Comparison of ENCODE assay signal across 7 cellular contexts in genomic region chr9:71898756-71899155, GRCh38. TPM values are rescaled to one million over a fixed set of nuclear protein-coding genes. Genes with fewer than 3 reads are reported as not detected.
A peak's percentile ranks its signal among the peaks of the same experiment; 100 is the strongest.
DNase-seq lines count a peak whose midpoint lies in the region; ATAC-seq and TF ChIP-seq lines count a peak whose summit lies in the region.
"Not testable (repeated sequence)": the region's sequence is repeated elsewhere in the genome, so short reads cannot be mapped to it uniquely, and the experiment has no call there.

No MANE protein-coding gene starts in this region.

- not testable (repeated sequence) for TF ChIP-seq CTCF in OCI-LY7 (conservative IDR thresholded peaks at IDR 0.05; ENCODE audit: low read length); chondrocyte (IDR thresholded peaks at IDR 0.05); natural killer cell (IDR thresholded peaks at IDR 0.05)

- CTCF ChIA-PET in CD8-positive, alpha-beta memory T cell (lab: Charles Lee) = interaction anchor here (0.7 kb wide), 1 partner anchor 26 kb away, joined by 3 read pairs; no protein-coding TSS in a partner anchor
- CTCF ChIA-PET in OCI-LY7 (lab: Charles Lee; ENCODE audit: unreplicated experiment) = interaction anchor here (0.6 to 0.7 kb wide), 2 partner anchors 116 to 1232 kb away, joined by 3 read pairs; no protein-coding TSS in a partner anchor
- CTCF ChIA-PET in activated CD4-positive, alpha-beta T cell treated with anti-CD3 and anti-CD28 coated beads, Interleukin-2, amount 10 ng/mL, durations not matched to agents 7 days and 5 days (lab: Charles Lee) = interaction anchor here (0.6 to 3.9 kb wide), 5 partner anchors 8 to 80 kb away, joined by 3 to 11 read pairs (median 4); no protein-coding TSS in a partner anchor

- H3K4me1 Mint-ChIP-seq in CD8-positive, alpha-beta memory T cell = peaks cover 74 to 95% (median 88%) of the 10 kb centered on the region in 3 donors
- peaks cover 86% of the 10 kb centered on the region for H3K4me1 Mint-ChIP-seq in activated CD4-positive, alpha-beta T cell treated with anti-CD3 and anti-CD28 coated beads, Interleukin-2, amount 10 ng/mL, durations not matched to agents 7 days and 5 days
- H3K4me1 Mint-ChIP-seq in activated T-helper 2 cell treated with anti-CD3 and anti-CD28 coated beads, Interferon-gamma antibody, Interleukin-2, Interleukin-4, amounts not matched to agents 10 μg/mL and 5 μg/mL and 100 μg/mL, durations not matched to agents 14 hours and 24 hours and 36 hours (ENCODE audit: low read depth) = peaks cover 76% of the 10 kb centered on the region
- H3K4me1 Mint-ChIP-seq in chondrocyte (ENCODE audit: low read depth) (peaks cover 59% of the 10 kb centered on the region), natural killer cell (peaks cover 80 to 83% of the 10 kb centered on the region in 2 donors)

- POLR2A ChIA-PET in CD8-positive, alpha-beta memory T cell (lab: Charles Lee) = interaction anchor here (1.1 kb wide), 1 partner anchor 13 kb away, joined by 3 read pairs; the partner anchor contains the start of genes ABHD17B and C9orf85
- POLR2A ChIA-PET in OCI-LY7 (lab: Charles Lee) = interaction anchor here (0.6 to 7.0 kb wide), 11 partner anchors 9 to 246 kb away, joined by 3 to 99 read pairs (median 4); partner anchors contain the start of genes ABHD17B and C9orf85
- POLR2A ChIA-PET in activated CD4-positive, alpha-beta T cell treated with anti-CD3 and anti-CD28 coated beads, Interleukin-2, amount 10 ng/mL, durations not matched to agents 7 days and 5 days (lab: Charles Lee) = interaction anchor here (0.6 kb wide), 1 partner anchor 24 kb away, joined by 5 read pairs; no protein-coding TSS in a partner anchor

- H3K27me3 Mint-ChIP-seq in CD8-positive, alpha-beta memory T cell; activated CD4-positive, alpha-beta T cell treated with anti-CD3 and anti-CD28 coated beads, Interleukin-2, amount 10 ng/mL, durations not matched to agents 7 days and 5 days; activated T-helper 2 cell treated with anti-CD3 and anti-CD28 coated beads, Interferon-gamma antibody, Interleukin-2, Interleukin-4, amounts not matched to agents 10 μg/mL and 5 μg/mL and 100 μg/mL, durations not matched to agents 14 hours and 24 hours and 36 hours (ENCODE audit: low read depth); chondrocyte (ENCODE audit: low read depth); natural killer cell (ENCODE audit: low read depth in 2 of 2): not testable (repeated sequence)

- H3K36me3 ChIP-seq in CD8-positive, alpha-beta memory T cell (ENCODE audit: insufficient read depth, low read length); OCI-LY7 (ENCODE audit: insufficient read depth, low read length): not testable (repeated sequence)

- not testable (repeated sequence) for ATAC-seq in natural killer cell

- not testable (repeated sequence) for BruUV-seq in OCI-LY7 (replicated peaks; lab: Mats Ljungman, UMichigan)

- H3K27ac Mint-ChIP-seq in CD8-positive, alpha-beta memory T cell = peak overlapping the region in 5 of 8 donors; percentile 27 to 70 (median 64)
- H3K27ac Mint-ChIP-seq in activated CD4-positive, alpha-beta T cell treated with anti-CD3 and anti-CD28 coated beads, Interleukin-2, amount 10 ng/mL, durations not matched to agents 7 days and 5 days = peak overlapping the region; percentile 86
- peak overlapping the region; percentile 65 for H3K27ac Mint-ChIP-seq in activated T-helper 2 cell treated with anti-CD3 and anti-CD28 coated beads, Interferon-gamma antibody, Interleukin-2, Interleukin-4, amounts not matched to agents 10 μg/mL and 5 μg/mL and 100 μg/mL, durations not matched to agents 14 hours and 24 hours and 36 hours
- peak overlapping the region; percentile 45 for H3K27ac Mint-ChIP-seq in chondrocyte (ENCODE audit: unreplicated experiment)
- peak overlapping the region; percentile 87 to 97 for H3K27ac Mint-ChIP-seq in natural killer cell

- H3K27me3 ChIP-seq in CD8-positive, alpha-beta memory T cell (ENCODE audit: insufficient read depth, low read length, poor library complexity, severe bottlenecking) = not testable (repeated sequence)

- H3K4me1 ChIP-seq in CD8-positive, alpha-beta memory T cell (ENCODE audit: insufficient read depth, low read length) = peaks cover 52% of the 10 kb centered on the region
- H3K4me1 ChIP-seq in OCI-LY7 (ENCODE audit: insufficient read depth, low read length, poor library complexity, severe bottlenecking) = peaks cover 91% of the 10 kb centered on the region

- peaks cover 99% of the 10 kb centered on the region for H3K79me2 ChIP-seq in OCI-LY7 (ENCODE audit: insufficient read depth, low read depth, low read length)

- H2AFZ ChIP-seq in OCI-LY7 (ENCODE audit: low read length) = not testable (repeated sequence)

- H3K4me3 ChIP-seq in CD8-positive, alpha-beta memory T cell (ENCODE audit: low read length) = not testable (repeated sequence)
- peak overlapping the region; percentile 57 for H3K4me3 ChIP-seq in Jurkat, Clone E6-1 (ENCODE audit: low read length)
- H3K4me3 ChIP-seq in OCI-LY7 (ENCODE audit: low read depth, low read length, poor library complexity, severe bottlenecking) = peak overlapping the region; percentile 64

- H3K27ac ChIP-seq in CD8-positive, alpha-beta memory T cell (ENCODE audit: low read depth, low read length) = not testable (repeated sequence)
- H3K27ac ChIP-seq in OCI-LY7 (ENCODE audit: low read depth, low read length, poor library complexity, severe bottlenecking) = peak overlapping the region; percentile 99

- H3K9me2 ChIP-seq in OCI-LY7 (ENCODE audit: insufficient read depth, low read length) = not testable (repeated sequence)

- H3K36me3 Mint-ChIP-seq in CD8-positive, alpha-beta memory T cell; chondrocyte (ENCODE audit: low read depth); natural killer cell: not testable (repeated sequence)
- H3K36me3 Mint-ChIP-seq in activated CD4-positive, alpha-beta T cell treated with anti-CD3 and anti-CD28 coated beads, Interleukin-2, amount 10 ng/mL, durations not matched to agents 7 days and 5 days (ENCODE audit: low read depth) = peaks cover 30% of the 10 kb centered on the region
- H3K36me3 Mint-ChIP-seq in activated T-helper 2 cell treated with anti-CD3 and anti-CD28 coated beads, Interferon-gamma antibody, Interleukin-2, Interleukin-4, amounts not matched to agents 10 μg/mL and 5 μg/mL and 100 μg/mL, durations not matched to agents 14 hours and 24 hours and 36 hours (ENCODE audit: low read depth) = peaks cover 20% of the 10 kb centered on the region

- peak overlapping the region in 6 of 7 donors; percentile 13 to 65 (median 39) for H3K4me3 Mint-ChIP-seq in CD8-positive, alpha-beta memory T cell
- not testable (repeated sequence) for H3K4me3 Mint-ChIP-seq in activated CD4-positive, alpha-beta T cell treated with anti-CD3 and anti-CD28 coated beads, Interleukin-2, amount 10 ng/mL, durations not matched to agents 7 days and 5 days; activated T-helper 2 cell treated with anti-CD3 and anti-CD28 coated beads, Interferon-gamma antibody, Interleukin-2, Interleukin-4, amounts not matched to agents 10 μg/mL and 5 μg/mL and 100 μg/mL, durations not matched to agents 14 hours and 24 hours and 36 hours (ENCODE audit: low read depth); chondrocyte (ENCODE audit: unreplicated experiment)
- H3K4me3 Mint-ChIP-seq in natural killer cell = peak overlapping the region; percentile 22

- H3K9me3 Mint-ChIP-seq in CD8-positive, alpha-beta memory T cell; activated CD4-positive, alpha-beta T cell treated with anti-CD3 and anti-CD28 coated beads, Interleukin-2, amount 10 ng/mL, durations not matched to agents 7 days and 5 days; activated T-helper 2 cell treated with anti-CD3 and anti-CD28 coated beads, Interferon-gamma antibody, Interleukin-2, Interleukin-4, amounts not matched to agents 10 μg/mL and 5 μg/mL and 100 μg/mL, durations not matched to agents 14 hours and 24 hours and 36 hours; chondrocyte (ENCODE audit: low read depth); natural killer cell: not testable (repeated sequence)

- not testable (repeated sequence) for DNase-seq in CD8-positive, alpha-beta memory T cell; Jurkat, Clone E6-1 (ENCODE audit: low read depth, low spot score); activated CD4-positive, alpha-beta T cell treated with anti-CD3 and anti-CD28 coated beads, Interleukin-2, amount 10 ng/mL, durations not matched to agents 7 days and 5 days; activated T-helper 2 cell treated with anti-CD3 and anti-CD28 coated beads, Interferon-gamma antibody, Interleukin-2, Interleukin-4, amounts not matched to agents 10 μg/mL and 5 μg/mL and 100 μg/mL, durations not matched to agents 14 hours and 24 hours and 36 hours (ENCODE audit: low spot score); chondrocyte (ENCODE audit: low spot score); natural killer cell
- DNase-seq in OCI-LY7 (ENCODE audit: low spot score) = peak; percentile 33

- not testable (repeated sequence) for H4K20me1 ChIP-seq in OCI-LY7 (ENCODE audit: insufficient read depth, low read length)

- H3K9me3 ChIP-seq in CD8-positive, alpha-beta memory T cell (ENCODE audit: low read length); OCI-LY7 (ENCODE audit: low read length): not testable (repeated sequence)

- intact Hi-C loops in OCI-LY7 (cut with micrococcal nuclease; ENCODE audit: unreplicated experiment) = loop anchor here (5.0 kb wide), 1 partner anchor 101 kb away; no protein-coding TSS in a partner anchor
- intact Hi-C loops in activated T-helper 2 cell treated with anti-CD3 and anti-CD28 coated beads, Interferon-gamma antibody, Interleukin-2, Interleukin-4, amounts not matched to agents 10 μg/mL and 5 μg/mL and 100 μg/mL, durations not matched to agents 14 hours and 24 hours and 36 hours (cut with micrococcal nuclease) = loop anchor here (5.0 to 10.0 kb wide), 4 partner anchors 76 to 1486 kb away; partner anchors contain the start of genes ANXA1 and KLF9
- intact Hi-C loops in natural killer cell (cut with micrococcal nuclease) = loop anchor here (5.0 kb wide), 1 partner anchor 116 kb away; no protein-coding TSS in a partner anchor

- H3K4me2 ChIP-seq in OCI-LY7 (ENCODE audit: low read length) = peak overlapping the region; percentile 82

RNA-seq across cellular contexts. Expression of gene ABHD17B, which starts 12.2 kb away (rescaled TPM):
- 10 to 100 TPM; 17.0 to 17.3 TPM for total RNA-seq in CD8-positive, alpha-beta memory T cell
- polyA plus RNA-seq in CD8-positive, alpha-beta memory T cell = 26.6 TPM
- 26.5 TPM for polyA plus RNA-seq in Jurkat, Clone E6-1 (2012; ENCODE audit: insufficient read depth, insufficient read length)
- total RNA-seq in OCI-LY7 (2014; rRNA removed; shearing (Covaris generic)) = 28.3 and 31.0 TPM in 2 replicates
- total RNA-seq in OCI-LY7 (2022) (47.7 and 51.8 TPM in 2 replicates), chondrocyte (12.2 to 14.2 TPM (median 12.5 TPM) in 3 replicates), natural killer cell (10 to 100 TPM; 28.7 to 34.4 (median 30.3) TPM)
- 10 to 100 TPM; 21.5 to 21.6 TPM for total RNA-seq in activated CD4-positive, alpha-beta T cell treated with anti-CD3 and anti-CD28 coated beads, Interleukin-2, amount 10 ng/mL, durations not matched to agents 7 days and 5 days
- total RNA-seq in activated T-helper 2 cell treated with anti-CD3 and anti-CD28 coated beads, Interferon-gamma antibody, Interleukin-2, Interleukin-4, amounts not matched to agents 10 μg/mL and 5 μg/mL and 100 μg/mL, durations not matched to agents 14 hours and 24 hours and 36 hours = 17.4 and 21.6 TPM in 2 replicates

RNA-seq across cellular contexts. Expression of gene C9orf85, which starts 12.7 kb away (rescaled TPM):
- 10 to 100 TPM; 11.4 to 12.3 TPM for total RNA-seq in CD8-positive, alpha-beta memory T cell
- 13.5 TPM for polyA plus RNA-seq in CD8-positive, alpha-beta memory T cell
- 9.8 TPM for polyA plus RNA-seq in Jurkat, Clone E6-1 (2012; ENCODE audit: insufficient read depth, insufficient read length)
- 5.6 and 8.7 TPM in 2 replicates for total RNA-seq in OCI-LY7 (2014; rRNA removed; shearing (Covaris generic))
- total RNA-seq in OCI-LY7 (2022) (12.1 and 14.2 TPM in 2 replicates), chondrocyte (8.5 to 10.0 TPM (median 8.5 TPM) in 3 replicates), natural killer cell (10 to 100 TPM in 1 of 3 donors, 1 to 10 TPM in 2; 5.6 to 11.1 (median 9.2) TPM)
- 10 to 100 TPM; 11.0 to 11.6 TPM for total RNA-seq in activated CD4-positive, alpha-beta T cell treated with anti-CD3 and anti-CD28 coated beads, Interleukin-2, amount 10 ng/mL, durations not matched to agents 7 days and 5 days
- total RNA-seq in activated T-helper 2 cell treated with anti-CD3 and anti-CD28 coated beads, Interferon-gamma antibody, Interleukin-2, Interleukin-4, amounts not matched to agents 10 μg/mL and 5 μg/mL and 100 μg/mL, durations not matched to agents 14 hours and 24 hours and 36 hours = 8.3 and 9.8 TPM in 2 replicates
